ENCODE assay signal across 7 cellular contexts in genomic region chr11:308740-309557, GRCh38. TPM values are rescaled to one million over a fixed set of nuclear protein-coding genes. Genes with fewer than 3 reads are reported as not detected.
DNase-seq lines count a peak whose midpoint lies in the region; ATAC-seq, FAIRE-seq and TF ChIP-seq lines count a peak whose summit lies in the region.
"Not testable (repeated sequence)": the region's sequence is repeated elsewhere in the genome, so short reads cannot be mapped to it uniquely, and the experiment has no call there.
"Had no signal": no experiment of that assay in that cellular context is flagged by ENCODE, and none has a peak within 500 bp of the region (broad histone marks: within the 10 kb centered on the region; RNA-seq: fewer than 3 reads in every experiment).

No MANE protein-coding gene starts in this region.

- TF ChIP-seq CTCF in lung (IDR thresholded peaks at IDR 0.05; ENCODE audit: control extremely low read depth, extremely low read depth): not testable (repeated sequence)

- peak overlapping the region; percentile 96 for H3K4me3 Mint-ChIP-seq in activated naive CD4-positive, alpha-beta T cell treated with anti-CD3 and anti-CD28 coated beads for 36 hours

- not testable (repeated sequence) for H3K9me3 ChIP-seq in BLaER1; NT2/D1 (ENCODE audit: insufficient read depth, low read length); lung (ENCODE audit: control insufficient read depth in 2 of 2, insufficient read depth in 1 of 2, low read length in 1 of 2); small intestine (ENCODE audit: control insufficient read depth, low read depth)

- not testable (repeated sequence) for H4K20me1 ChIP-seq in BLaER1

- WGBS in lung, 2 donors: 43 to 53% methylated on average over 19 to 22 of the region's 22 CpGs
- WGBS in small intestine, 3 donors: 41 to 62% (median 60%) methylated on average over 19 to 22 of the region's 22 CpGs

- H3K36me3 ChIP-seq in BLaER1; NT2/D1 (ENCODE audit: insufficient read depth, insufficient read length, low read length); lung (ENCODE audit: control insufficient read depth in 2 of 2, insufficient read depth in 2 of 2, low read length in 2 of 2); small intestine (ENCODE audit: control insufficient read depth in 2 of 2, insufficient read depth in 2 of 2, low read length in 2 of 2): not testable (repeated sequence)

- peaks cover 27% of the 10 kb centered on the region for H3K36me3 Mint-ChIP-seq in activated naive CD4-positive, alpha-beta T cell treated with anti-CD3 and anti-CD28 coated beads for 36 hours (ENCODE audit: low read depth)

- not testable (repeated sequence) for H3K27me3 Mint-ChIP-seq in activated naive CD4-positive, alpha-beta T cell treated with anti-CD3 and anti-CD28 coated beads for 36 hours (ENCODE audit: low read depth)

- H3K27ac Mint-ChIP-seq in activated naive CD4-positive, alpha-beta T cell treated with anti-CD3 and anti-CD28 coated beads for 36 hours: peak overlapping the region; percentile 97

- ATAC-seq in lung (ENCODE audit: insufficient read depth, low FRiP score): not testable (repeated sequence)

- H3K4me1 Mint-ChIP-seq in activated naive CD4-positive, alpha-beta T cell treated with anti-CD3 and anti-CD28 coated beads for 36 hours (ENCODE audit: low read depth): peaks cover 28% of the 10 kb centered on the region

- intact Hi-C loops in activated naive CD4-positive, alpha-beta T cell treated with anti-CD3 and anti-CD28 coated beads for 36 hours (cut with micrococcal nuclease): loop anchor here (1.0 to 10.0 kb wide), 4 partner anchors 8 to 416 kb away; partner anchors contain the start of gene PGGHG

- FAIRE-seq in small intestine (lab: Jason Lieb, UNC): not testable (repeated sequence)

- not testable (repeated sequence) for DNase-seq in NT2/D1 (ENCODE audit: low read depth, low spot score); activated naive CD4-positive, alpha-beta T cell treated with anti-CD3 and anti-CD28 coated beads for 36 hours; epithelial cell of prostate (ENCODE audit: low read depth, low spot score); lung (ENCODE audit: low spot score); small intestine

- H3K4me1 ChIP-seq in BLaER1 (peaks cover 80% of the 10 kb centered on the region), NT2/D1 (ENCODE audit: insufficient read depth, insufficient read length) (peaks cover 25% of the 10 kb centered on the region)
- not testable (repeated sequence) for H3K4me1 ChIP-seq in lung (ENCODE audit: control insufficient read depth in 2 of 2, insufficient read depth in 2 of 2, low read length in 2 of 2); small intestine (ENCODE audit: control insufficient read depth in 2 of 2, insufficient read depth in 1 of 2, low read depth in 1 of 2, low read length in 1 of 2)

- peak overlapping the region; percentile 88 for H3K4me2 ChIP-seq in BLaER1

- H3K27ac ChIP-seq in BLaER1: peak overlapping the region; percentile 88
- peak overlapping the region; percentile 24 for H3K27ac ChIP-seq in epithelial cell of prostate
- H3K27ac ChIP-seq in lung (ENCODE audit: low read depth in 1 of 2, low read length in 1 of 2): peak overlapping the region; percentile 61 to 65
- H3K27ac ChIP-seq in small intestine (ENCODE audit: low read depth in 1 of 2, low read length in 1 of 2): peak overlapping the region; percentile 2 to 86

- H3K9ac ChIP-seq in BLaER1: peak overlapping the region; percentile 87
- peak overlapping the region; percentile 53 for H3K9ac ChIP-seq in NT2/D1 (ENCODE audit: insufficient read length, low read depth)

- CTCF ChIA-PET in activated naive CD4-positive, alpha-beta T cell treated with anti-CD3 and anti-CD28 coated beads for 36 hours (lab: Charles Lee): interaction anchor here (0.9 to 1.8 kb wide), 4 partner anchors 20 to 58 kb away, joined by 3 to 16 read pairs (median 6); partner anchors contain the start of gene PGGHG

- H3K9me3 Mint-ChIP-seq in activated naive CD4-positive, alpha-beta T cell treated with anti-CD3 and anti-CD28 coated beads for 36 hours: not testable (repeated sequence)

- H3K27me3 ChIP-seq in BLaER1; NT2/D1 (ENCODE audit: insufficient read depth, insufficient read length); lung (ENCODE audit: control insufficient read depth, insufficient read depth); small intestine (ENCODE audit: control insufficient read depth in 2 of 2, insufficient read depth in 2 of 2, low read length in 2 of 2): not testable (repeated sequence)

- peak overlapping the region; percentile 80 for H3K4me3 ChIP-seq in BLaER1
- not testable (repeated sequence) for H3K4me3 ChIP-seq in NT2/D1 (ENCODE audit: insufficient read length, low read depth)
- H3K4me3 ChIP-seq in lung: peak overlapping the region; percentile 37
- H3K4me3 ChIP-seq in small intestine (ENCODE audit: low read depth in 1 of 2, low read length in 2 of 2): peak overlapping the region; percentile 9 to 12

RNA-seq across cellular contexts. Expression of gene IFITM2, which starts 1.3 kb away (rescaled TPM):
- total RNA-seq in activated naive CD4-positive, alpha-beta T cell treated with anti-CD3 and anti-CD28 coated beads for 36 hours: 100 to 1,000 TPM; 760 to 802 TPM
- total RNA-seq in lung: 100 to 1,000 TPM in 1 of 2 donors, 10 to 100 TPM in 1; 75.7 to 656 TPM
- polyA plus RNA-seq in lung: 1,000 to 10,000 TPM; 1,063 to 4,189 TPM
- 100 to 1,000 TPM in 1 of 3 donors, 10 to 100 TPM in 2; 21.7 to 490 (median 71.3) TPM for polyA plus RNA-seq in small intestine

RNA-seq across cellular contexts. Expression of gene IFITM1, which starts 4.9 kb away (rescaled TPM):
- 100 to 1,000 TPM; 359 to 378 TPM for total RNA-seq in activated naive CD4-positive, alpha-beta T cell treated with anti-CD3 and anti-CD28 coated beads for 36 hours
- total RNA-seq in lung: 100 to 1,000 TPM in 1 of 2 donors, 10 to 100 TPM in 1; 53.3 to 104 TPM
- polyA plus RNA-seq in lung: 100 to 1,000 TPM; 275 to 531 TPM
- 100 to 1,000 TPM in 1 of 3 donors, 10 to 100 TPM in 1, 1 to 10 TPM in 1; 8.9 to 520 (median 50.0) TPM for polyA plus RNA-seq in small intestine

RNA-seq across cellular contexts. Expression of gene IFITM5, which starts 9.6 kb away (rescaled TPM):
- not detected for total RNA-seq in activated naive CD4-positive, alpha-beta T cell treated with anti-CD3 and anti-CD28 coated beads for 36 hours
- total RNA-seq in lung: not detected
- polyA plus RNA-seq in lung (not detected), small intestine (not detected)
- total RNA-seq: mucosa of gallbladder had no signal

RNA-seq across cellular contexts. Expression of gene IFITM3, which starts 11.7 kb away (rescaled TPM):
- 10 to 100 TPM; 54.5 to 56.6 TPM for total RNA-seq in activated naive CD4-positive, alpha-beta T cell treated with anti-CD3 and anti-CD28 coated beads for 36 hours
- 100 to 1,000 TPM; 191 to 903 TPM for total RNA-seq in lung
- polyA plus RNA-seq in lung (1,000 to 10,000 TPM; 1,642 to 2,585 TPM), small intestine (1,000 to 10,000 TPM in 1 of 3 donors, 100 to 1,000 TPM in 1, 10 to 100 TPM in 1; 49.2 to 1,181 (median 120) TPM)

RNA-seq across cellular contexts. Expression of gene PGGHG, which starts 20.0 kb away (rescaled TPM):
- 100 to 1,000 TPM in 1 of 2 experiments, 10 to 100 TPM in 1; 99.6 to 101 TPM for total RNA-seq in activated naive CD4-positive, alpha-beta T cell treated with anti-CD3 and anti-CD28 coated beads for 36 hours
- total RNA-seq in lung: 10 to 100 TPM; 21.6 to 63.3 TPM
- polyA plus RNA-seq in lung (100 to 1,000 TPM; 112 to 145 TPM), small intestine (100 to 1,000 TPM; 118 to 154 (median 127) TPM)

Comparison
In these comparisons a context has a peak if more than half of its experiments do, and no peak if none do; other contexts are left out.
1. H3K27ac ChIP-seq: peak in every context shown above with its lines; median percentile 88 in BLaER1; 63 in lung; 44 in small intestine; 24 in epithelial cell of prostate.